ENCODE assay signal across 1 cellular context in the genomic region with DNA sequence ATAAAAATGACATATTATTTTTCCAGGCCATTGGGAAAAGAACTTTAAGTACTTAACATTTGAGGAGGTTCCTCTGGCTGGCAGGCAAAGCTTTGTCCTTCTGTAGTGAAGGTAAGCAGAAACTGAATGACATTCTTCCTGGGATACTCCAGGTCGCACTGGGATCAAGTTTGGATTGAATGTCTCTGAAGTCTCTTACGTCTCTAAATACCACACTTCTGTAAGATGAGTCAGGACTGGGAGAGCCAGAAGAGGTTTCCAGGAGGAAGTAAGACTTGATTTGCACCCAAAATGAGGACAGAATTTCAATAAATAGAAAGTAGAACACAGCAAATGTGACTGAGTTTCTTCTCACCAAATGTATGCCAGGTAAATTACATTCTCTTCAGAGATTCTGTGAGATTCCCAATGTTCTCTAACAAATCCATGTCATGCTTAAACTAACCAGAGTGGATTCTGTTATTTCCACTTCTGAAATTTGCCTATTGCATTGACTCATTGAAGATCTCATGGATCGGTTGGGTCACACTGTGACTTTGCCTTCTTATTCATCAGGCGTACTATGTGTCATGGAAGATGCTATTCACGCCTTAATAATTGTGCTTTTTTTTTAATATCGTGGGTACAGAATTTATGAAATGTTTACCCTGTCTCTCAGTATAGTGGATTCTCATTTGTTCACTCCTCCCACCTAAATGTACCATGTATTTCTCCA.
TF ChIP-seq lines count a peak whose summit lies in the region.

No MANE protein-coding gene starts in this region.

TF ChIP-seq in GM23338, 12 proteins besides CTCF, POLR2A, EP300 and RAD21 (continued from another document):
- TF ChIP-seq, protein P1, sequence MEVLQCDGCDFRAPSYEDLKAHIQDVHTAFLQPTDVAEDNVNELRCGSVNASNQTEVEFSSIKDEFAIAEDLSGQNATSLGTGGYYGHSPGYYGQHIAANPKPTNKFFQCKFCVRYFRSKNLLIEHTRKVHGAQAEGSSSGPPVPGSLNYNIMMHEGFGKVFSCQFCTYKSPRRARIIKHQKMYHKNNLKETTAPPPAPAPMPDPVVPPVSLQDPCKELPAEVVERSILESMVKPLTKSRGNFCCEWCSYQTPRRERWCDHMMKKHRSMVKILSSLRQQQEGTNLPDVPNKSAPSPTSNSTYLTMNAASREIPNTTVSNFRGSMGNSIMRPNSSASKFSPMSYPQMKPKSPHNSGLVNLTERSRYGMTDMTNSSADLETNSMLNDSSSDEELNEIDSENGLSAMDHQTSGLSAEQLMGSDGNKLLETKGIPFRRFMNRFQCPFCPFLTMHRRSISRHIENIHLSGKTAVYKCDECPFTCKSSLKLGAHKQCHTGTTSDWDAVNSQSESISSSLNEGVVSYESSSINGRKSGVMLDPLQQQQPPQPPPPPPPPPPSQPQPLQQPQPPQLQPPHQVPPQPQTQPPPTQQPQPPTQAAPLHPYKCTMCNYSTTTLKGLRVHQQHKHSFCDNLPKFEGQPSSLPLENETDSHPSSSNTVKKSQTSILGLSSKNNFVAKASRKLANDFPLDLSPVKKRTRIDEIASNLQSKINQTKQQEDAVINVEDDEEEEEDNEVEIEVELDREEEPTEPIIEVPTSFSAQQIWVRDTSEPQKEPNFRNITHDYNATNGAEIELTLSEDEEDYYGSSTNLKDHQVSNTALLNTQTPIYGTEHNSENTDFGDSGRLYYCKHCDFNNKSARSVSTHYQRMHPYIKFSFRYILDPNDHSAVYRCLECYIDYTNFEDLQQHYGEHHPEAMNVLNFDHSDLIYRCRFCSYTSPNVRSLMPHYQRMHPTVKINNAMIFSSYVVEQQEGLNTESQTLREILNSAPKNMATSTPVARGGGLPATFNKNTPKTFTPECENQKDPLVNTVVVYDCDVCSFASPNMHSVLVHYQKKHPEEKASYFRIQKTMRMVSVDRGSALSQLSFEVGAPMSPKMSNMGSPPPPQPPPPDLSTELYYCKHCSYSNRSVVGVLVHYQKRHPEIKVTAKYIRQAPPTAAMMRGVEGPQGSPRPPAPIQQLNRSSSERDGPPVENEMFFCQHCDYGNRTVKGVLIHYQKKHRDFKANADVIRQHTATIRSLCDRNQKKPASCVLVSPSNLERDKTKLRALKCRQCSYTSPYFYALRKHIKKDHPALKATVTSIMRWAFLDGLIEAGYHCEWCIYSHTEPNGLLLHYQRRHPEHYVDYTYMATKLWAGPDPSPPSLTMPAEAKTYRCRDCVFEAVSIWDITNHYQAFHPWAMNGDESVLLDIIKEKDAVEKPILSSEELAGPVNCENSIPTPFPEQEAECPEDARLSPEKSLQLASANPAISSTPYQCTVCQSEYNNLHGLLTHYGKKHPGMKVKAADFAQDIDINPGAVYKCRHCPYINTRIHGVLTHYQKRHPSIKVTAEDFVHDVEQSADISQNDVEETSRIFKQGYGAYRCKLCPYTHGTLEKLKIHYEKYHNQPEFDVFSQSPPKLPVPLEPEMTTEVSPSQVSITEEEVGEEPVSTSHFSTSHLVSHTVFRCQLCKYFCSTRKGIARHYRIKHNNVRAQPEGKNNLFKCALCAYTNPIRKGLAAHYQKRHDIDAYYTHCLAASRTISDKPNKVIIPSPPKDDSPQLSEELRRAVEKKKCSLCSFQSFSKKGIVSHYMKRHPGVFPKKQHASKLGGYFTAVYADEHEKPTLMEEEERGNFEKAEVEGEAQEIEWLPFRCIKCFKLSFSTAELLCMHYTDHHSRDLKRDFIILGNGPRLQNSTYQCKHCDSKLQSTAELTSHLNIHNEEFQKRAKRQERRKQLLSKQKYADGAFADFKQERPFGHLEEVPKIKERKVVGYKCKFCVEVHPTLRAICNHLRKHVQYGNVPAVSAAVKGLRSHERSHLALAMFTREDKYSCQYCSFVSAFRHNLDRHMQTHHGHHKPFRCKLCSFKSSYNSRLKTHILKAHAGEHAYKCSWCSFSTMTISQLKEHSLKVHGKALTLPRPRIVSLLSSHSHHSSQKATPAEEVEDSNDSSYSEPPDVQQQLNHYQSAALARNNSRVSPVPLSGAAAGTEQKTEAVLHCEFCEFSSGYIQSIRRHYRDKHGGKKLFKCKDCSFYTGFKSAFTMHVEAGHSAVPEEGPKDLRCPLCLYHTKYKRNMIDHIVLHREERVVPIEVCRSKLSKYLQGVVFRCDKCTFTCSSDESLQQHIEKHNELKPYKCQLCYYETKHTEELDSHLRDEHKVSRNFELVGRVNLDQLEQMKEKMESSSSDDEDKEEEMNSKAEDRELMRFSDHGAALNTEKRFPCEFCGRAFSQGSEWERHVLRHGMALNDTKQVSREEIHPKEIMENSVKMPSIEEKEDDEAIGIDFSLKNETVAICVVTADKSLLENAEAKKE (CRISPR knock-in tag; IDR thresholded peaks at IDR 0.05), result no peak
- TF ChIP-seq, protein P2, sequence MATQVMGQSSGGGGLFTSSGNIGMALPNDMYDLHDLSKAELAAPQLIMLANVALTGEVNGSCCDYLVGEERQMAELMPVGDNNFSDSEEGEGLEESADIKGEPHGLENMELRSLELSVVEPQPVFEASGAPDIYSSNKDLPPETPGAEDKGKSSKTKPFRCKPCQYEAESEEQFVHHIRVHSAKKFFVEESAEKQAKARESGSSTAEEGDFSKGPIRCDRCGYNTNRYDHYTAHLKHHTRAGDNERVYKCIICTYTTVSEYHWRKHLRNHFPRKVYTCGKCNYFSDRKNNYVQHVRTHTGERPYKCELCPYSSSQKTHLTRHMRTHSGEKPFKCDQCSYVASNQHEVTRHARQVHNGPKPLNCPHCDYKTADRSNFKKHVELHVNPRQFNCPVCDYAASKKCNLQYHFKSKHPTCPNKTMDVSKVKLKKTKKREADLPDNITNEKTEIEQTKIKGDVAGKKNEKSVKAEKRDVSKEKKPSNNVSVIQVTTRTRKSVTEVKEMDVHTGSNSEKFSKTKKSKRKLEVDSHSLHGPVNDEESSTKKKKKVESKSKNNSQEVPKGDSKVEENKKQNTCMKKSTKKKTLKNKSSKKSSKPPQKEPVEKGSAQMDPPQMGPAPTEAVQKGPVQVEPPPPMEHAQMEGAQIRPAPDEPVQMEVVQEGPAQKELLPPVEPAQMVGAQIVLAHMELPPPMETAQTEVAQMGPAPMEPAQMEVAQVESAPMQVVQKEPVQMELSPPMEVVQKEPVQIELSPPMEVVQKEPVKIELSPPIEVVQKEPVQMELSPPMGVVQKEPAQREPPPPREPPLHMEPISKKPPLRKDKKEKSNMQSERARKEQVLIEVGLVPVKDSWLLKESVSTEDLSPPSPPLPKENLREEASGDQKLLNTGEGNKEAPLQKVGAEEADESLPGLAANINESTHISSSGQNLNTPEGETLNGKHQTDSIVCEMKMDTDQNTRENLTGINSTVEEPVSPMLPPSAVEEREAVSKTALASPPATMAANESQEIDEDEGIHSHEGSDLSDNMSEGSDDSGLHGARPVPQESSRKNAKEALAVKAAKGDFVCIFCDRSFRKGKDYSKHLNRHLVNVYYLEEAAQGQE (IDR thresholded peaks at IDR 0.05; ENCODE audit: unreplicated experiment), result no peak
- TF ChIP-seq JUNB (IDR thresholded peaks at IDR 0.05; ENCODE audit: unreplicated experiment) (no peak), EZH2 (IDR thresholded peaks at IDR 0.05; ENCODE audit: low read depth, unreplicated experiment) (no peak), EZH2phosphoT487 (IDR thresholded peaks at IDR 0.05; ENCODE audit: unreplicated experiment) (no peak), STAT1 (IDR thresholded peaks at IDR 0.05; ENCODE audit: unreplicated experiment) (no peak), CREB1 (CRISPR knock-in tag; IDR thresholded peaks at IDR 0.05; ENCODE audit: low read depth) (no peak)
TF ChIP-seq in GM23338: peak in this region for 0.
